Comparison of ENCODE assay signal across 12 cellular contexts in the genomic region with DNA sequence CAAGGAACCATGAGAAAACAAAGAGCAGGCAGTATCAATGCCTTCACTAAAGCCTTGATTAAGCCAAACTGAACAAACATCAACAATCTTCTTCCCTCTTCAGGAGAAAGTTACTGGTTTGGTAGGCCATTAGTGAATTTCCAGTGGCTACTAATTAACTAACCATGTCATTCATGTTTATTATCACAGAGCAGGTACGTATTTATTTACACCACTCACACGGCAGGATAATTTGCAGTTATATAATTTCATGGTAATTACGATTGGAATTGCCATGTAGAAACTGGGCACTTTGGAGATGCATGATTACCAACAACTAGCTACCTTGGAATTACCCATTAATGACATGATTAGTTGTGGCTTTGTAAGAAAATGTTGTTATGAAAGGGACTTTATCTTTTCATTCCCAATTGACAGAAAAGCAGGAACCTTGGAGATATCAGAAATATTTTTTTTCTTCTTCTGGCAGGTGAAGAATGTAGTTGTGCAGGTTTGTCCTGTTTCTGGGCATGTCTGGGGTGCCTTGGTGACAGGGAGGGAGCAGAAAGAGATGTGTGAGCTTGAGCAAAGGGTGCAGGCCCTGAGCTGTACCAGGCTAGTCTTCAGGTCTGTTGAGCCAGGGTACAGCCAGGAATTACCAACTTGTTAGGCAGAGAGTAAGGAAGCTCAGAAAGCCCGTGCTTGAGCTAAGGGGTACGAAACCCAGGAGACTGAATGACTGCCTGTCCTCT.
DNase-seq lines count a peak whose midpoint lies in the region; ATAC-seq and TF ChIP-seq lines count a peak whose summit lies in the region.
"Had no signal": no experiment of that assay in that cellular context is flagged by ENCODE, and none has a peak within 500 bp of the region (broad histone marks: within the 10 kb centered on the region; RNA-seq: fewer than 3 reads in every experiment).

No MANE protein-coding gene starts in this region.

- H3K9me3 ChIP-seq in IMR-90 (ENCODE audit: control insufficient read depth, insufficient read depth, low read length) (no peaks in the 10 kb centered on the region), adrenal gland (replicated peaks in 1 of 3) (no peaks in the 10 kb centered on the region), subcutaneous abdominal adipose tissue (ENCODE audit: control insufficient read depth in 5 of 5, low read length in 5 of 5) (no peaks in the 10 kb centered on the region), Karpas-422 (ENCODE audit: low read length) (no peaks in the 10 kb centered on the region)

- no peak overlapping the region for H3K14ac ChIP-seq in IMR-90 (replicated peaks; ENCODE audit: low read depth, low read length)

- H3K4me3 ChIP-seq in IMR-90 (ENCODE audit: insufficient read depth, low read depth, low read length) (no peak overlapping the region), adrenal gland (no peak overlapping the region), subcutaneous abdominal adipose tissue (ENCODE audit: low read depth in 1 of 5, low read length in 5 of 5) (no peak overlapping the region), Karpas-422 (ENCODE audit: low read length) (no peak overlapping the region)

- H2AK9ac ChIP-seq in IMR-90 (replicated peaks; ENCODE audit: low read depth, low read length, poor library complexity): no peak overlapping the region

- no peak overlapping the region for H3K27ac ChIP-seq in IMR-90 (ENCODE audit: insufficient read depth, low read length)
- H3K27ac ChIP-seq in adrenal gland: peak overlapping the region in 3 of 5 donors; percentile 68 to 83 (median 81)
- H3K27ac ChIP-seq in subcutaneous abdominal adipose tissue (ENCODE audit: low read depth, low read length): peak overlapping the region; percentile 77
- H3K27ac ChIP-seq in Karpas-422 (ENCODE audit: low read length): no peak overlapping the region

- H3K9ac ChIP-seq in IMR-90 (ENCODE audit: low read depth, low read length): no peak overlapping the region
- H3K9ac ChIP-seq in subcutaneous abdominal adipose tissue (ENCODE audit: low read length in 5 of 5): no peak overlapping the region
- H3K9ac ChIP-seq in Karpas-422 (ENCODE audit: low read length): no peak overlapping the region

- TF ChIP-seq POLR2A in IMR-90 (IDR thresholded peaks at IDR 0.05; ENCODE audit: low read depth, low read length): no peak
- TF ChIP-seq POLR2A in adrenal gland (IDR thresholded peaks at IDR 0.05): no peak

- H3K9me1 ChIP-seq in IMR-90 (ENCODE audit: insufficient read depth, low read length): no peaks in the 10 kb centered on the region

- H2BK20ac ChIP-seq in IMR-90 (ENCODE audit: low read depth, low read length): no peak overlapping the region

- H3K9me2 ChIP-seq in Karpas-422 (replicated peaks; ENCODE audit: insufficient read depth, low read length): no peaks in the 10 kb centered on the region

- H3K79me2 ChIP-seq in Karpas-422 (ENCODE audit: low read length): no peaks in the 10 kb centered on the region

- DNase-seq in IMR-90 (no peak), adrenal gland (no peak), left kidney (ENCODE audit: low read depth, low spot score) (peak; percentile 47), Karpas-422 (no peak), HuH-7.5 (ENCODE audit: low spot score) (no peak)
- DNase-seq in activated CD8-positive, alpha-beta memory T cell treated with anti-CD3 and anti-CD28 coated beads for 24 hours: no peak
- DNase-seq: activated CD4-positive, alpha-beta memory T cell treated with anti-CD3 and anti-CD28 coated beads for 36 hours; KBM-7; NCI-H1694 treated with DMSO at 0.1 percent for 48 hours; NCI-H524 treated with DMSO at 0.1 percent for 48 hours; stimulated activated CD4-positive, alpha-beta T cell treated with anti-CD3 and anti-CD28 coated beads, Interleukin-12 subunit alpha, Interleukin-12 subunit beta, amount 100 ng/mL, for 4 hours had no signal

- H3K36me3 ChIP-seq in IMR-90 (ENCODE audit: control insufficient read depth, insufficient read depth, low read length): no peaks in the 10 kb centered on the region
- H3K36me3 ChIP-seq in adrenal gland (replicated peaks in 1 of 2): no peaks in the 10 kb centered on the region
- H3K36me3 ChIP-seq in subcutaneous abdominal adipose tissue (ENCODE audit: control insufficient read depth in 5 of 5, insufficient read depth in 5 of 5, low read length in 5 of 5): no peaks in the 10 kb centered on the region
- no peaks in the 10 kb centered on the region for H3K36me3 ChIP-seq in Karpas-422 (ENCODE audit: insufficient read depth, low read length)

- POLR2A ChIA-PET in IMR-90 (lab: Charles Lee; ENCODE audit: unreplicated experiment): no interaction called here

- no peak overlapping the region for H2BK120ac ChIP-seq in IMR-90 (ENCODE audit: low read depth, low read length)

- no peak overlapping the region for H3K4ac ChIP-seq in IMR-90 (ENCODE audit: low read depth, low read length)

- H2AFZ ChIP-seq in IMR-90 (replicated peaks; ENCODE audit: low read length, poor library complexity): no peak overlapping the region
- H2AFZ ChIP-seq in Karpas-422 (ENCODE audit: low read length): no peak overlapping the region

- no peak overlapping the region for H2AK5ac ChIP-seq in IMR-90 (ENCODE audit: low read depth, low read length)

- no peak overlapping the region for H4K5ac ChIP-seq in IMR-90 (ENCODE audit: low read depth, low read length)

- intact Hi-C loops in IMR-90 (cut with micrococcal nuclease): no loop called here
- intact Hi-C loops in adrenal gland (cut with DNase I): loop anchor here in 1 of 2 donors (10.0 kb wide), 2 partner anchors 164 to 324 kb away; no protein-coding TSS in a partner anchor

- H3K27me3 ChIP-seq in IMR-90 (ENCODE audit: control insufficient read depth, insufficient read depth, low read length): no peaks in the 10 kb centered on the region; the same call in 1 of the 2 replicates
- H3K27me3 ChIP-seq in adrenal gland: no peaks in the 10 kb centered on the region
- H3K27me3 ChIP-seq in subcutaneous abdominal adipose tissue (ENCODE audit: control insufficient read depth in 5 of 5, insufficient read depth in 4 of 5, low read length in 5 of 5): no peaks in the 10 kb centered on the region
- no peaks in the 10 kb centered on the region for H3K27me3 ChIP-seq in Karpas-422 (ENCODE audit: low read length)

- H4K20me1 ChIP-seq in IMR-90 (ENCODE audit: insufficient read depth, low read length) (no peaks in the 10 kb centered on the region), Karpas-422 (ENCODE audit: insufficient read depth, low read depth, low read length) (no peaks in the 10 kb centered on the region)

- H3K23ac ChIP-seq in IMR-90 (ENCODE audit: low read depth, low read length): no peak overlapping the region

- no peak overlapping the region for H4K8ac ChIP-seq in IMR-90 (ENCODE audit: low read depth in 2 of 2, low read length in 2 of 2)

- H3K56ac ChIP-seq in IMR-90 (ENCODE audit: extremely low read depth, insufficient read depth, low read length): no peak overlapping the region

- H2BK5ac ChIP-seq in IMR-90 (ENCODE audit: low read depth, low read length, poor library complexity, severe bottlenecking): no peak overlapping the region

- no peak for TF ChIP-seq RAD21 in IMR-90 (IDR thresholded peaks at IDR 0.05; ENCODE audit: low read length)

- H2BK15ac ChIP-seq in IMR-90 (ENCODE audit: low read depth, low read length): peak overlapping the region; percentile 21; the same call in 1 of the 3 replicates

- no TSS peak for BruUV-seq in IMR-90 (replicated peaks; lab: Mats Ljungman, UMichigan)

- no peak for ATAC-seq in IMR-90 (ENCODE audit: low read depth)

- H4K91ac ChIP-seq in IMR-90 (ENCODE audit: insufficient read depth, low read depth, low read length): no peak overlapping the region

- TF ChIP-seq CTCF in IMR-90 (conservative IDR thresholded peaks at IDR 0.05; ENCODE audit: low read depth, low read length): no peak
- TF ChIP-seq CTCF in adrenal gland (IDR thresholded peaks at IDR 0.05): no peak

- no CpG with 5 or more reads among the region's 5 CpGs for WGBS in IMR-90 (ENCODE audit: extremely low coverage in 2 of 2, insufficient read length in 1 of 2), 2 experiments
- WGBS in adrenal gland, 4 donors: 87 to 95% (median 92%) methylated on average over 5 of the region's 5 CpGs

- H3K4me1 ChIP-seq in IMR-90 (ENCODE audit: control insufficient read depth, insufficient read depth, low read length) (peaks cover 3% of the 10 kb centered on the region; the same call in 1 of the 2 replicates), adrenal gland (replicated peaks in 1 of 2) (peaks cover 19 to 28% of the 10 kb centered on the region in 2 donors), subcutaneous abdominal adipose tissue (ENCODE audit: control insufficient read depth in 5 of 5, insufficient read depth in 5 of 5, low read length in 5 of 5) (peaks cover 20 to 40% (median 31%) of the 10 kb centered on the region in 5 donors), Karpas-422 (ENCODE audit: low read length) (no peaks in the 10 kb centered on the region)

- dilution Hi-C loops in IMR-90 (cut with HindIII; ENCODE audit: low sequenced_read_pairs, unreplicated experiment): no loop called here

- CTCF ChIA-PET in IMR-90 (lab: Yijun Ruan, JAX): no interaction called here

- in situ Hi-C loops in IMR-90 (cut with MboI; ENCODE audit: low sequenced_read_pairs): loop anchor here (10.0 kb wide), 2 partner anchors 136 to 334 kb away; no protein-coding TSS in a partner anchor

- H3K79me1 ChIP-seq in IMR-90 (ENCODE audit: low read depth in 1 of 2, low read length in 2 of 2): no peaks in the 10 kb centered on the region

- no peak overlapping the region for H3K4me2 ChIP-seq in IMR-90 (ENCODE audit: low read depth, low read length)
- H3K4me2 ChIP-seq in Karpas-422 (ENCODE audit: low read depth, low read length, poor library complexity, severe bottlenecking): no peak overlapping the region

- H3K18ac ChIP-seq in IMR-90 (ENCODE audit: low read depth, low read length): no peak overlapping the region

TF ChIP-seq in IMR-90, 13 proteins besides CTCF, POLR2A, EP300 and RAD21 (continues in another document):
- no peak for TF ChIP-seq FOS (IDR thresholded peaks at IDR 0.05; ENCODE audit: low read depth, low read length)
- TF ChIP-seq, protein P1, sequence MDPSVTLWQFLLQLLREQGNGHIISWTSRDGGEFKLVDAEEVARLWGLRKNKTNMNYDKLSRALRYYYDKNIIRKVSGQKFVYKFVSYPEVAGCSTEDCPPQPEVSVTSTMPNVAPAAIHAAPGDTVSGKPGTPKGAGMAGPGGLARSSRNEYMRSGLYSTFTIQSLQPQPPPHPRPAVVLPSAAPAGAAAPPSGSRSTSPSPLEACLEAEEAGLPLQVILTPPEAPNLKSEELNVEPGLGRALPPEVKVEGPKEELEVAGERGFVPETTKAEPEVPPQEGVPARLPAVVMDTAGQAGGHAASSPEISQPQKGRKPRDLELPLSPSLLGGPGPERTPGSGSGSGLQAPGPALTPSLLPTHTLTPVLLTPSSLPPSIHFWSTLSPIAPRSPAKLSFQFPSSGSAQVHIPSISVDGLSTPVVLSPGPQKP (IDR thresholded peaks at IDR 0.05; ENCODE audit: borderline replicate concordance, low read depth, low read length): no peak
- TF ChIP-seq RFX5 (IDR thresholded peaks at IDR 0.05; ENCODE audit: low read depth, low read length): no peak
- no peak for TF ChIP-seq BHLHE40 (IDR thresholded peaks at IDR 0.05; ENCODE audit: low read depth, low read length)
- no peak for TF ChIP-seq MAZ (IDR thresholded peaks at IDR 0.05; ENCODE audit: borderline replicate concordance, low read depth, low read length)
- TF ChIP-seq MXI1 (IDR thresholded peaks at IDR 0.05; ENCODE audit: borderline replicate concordance, low read depth, low read length): no peak
- no peak for TF ChIP-seq MAFK (IDR thresholded peaks at IDR 0.05; ENCODE audit: low read depth, low read length)

Comparison
In these comparisons a context has a peak if more than half of its experiments do, and no peak if none do; other contexts are left out.
1. H3K27ac ChIP-seq: peak in adrenal gland (3 of 5) and subcutaneous abdominal adipose tissue (single experiment); none in IMR-90 (single experiment) and Karpas-422 (single experiment).